ENCODE assay signal across 1 cellular context in the genomic region with DNA sequence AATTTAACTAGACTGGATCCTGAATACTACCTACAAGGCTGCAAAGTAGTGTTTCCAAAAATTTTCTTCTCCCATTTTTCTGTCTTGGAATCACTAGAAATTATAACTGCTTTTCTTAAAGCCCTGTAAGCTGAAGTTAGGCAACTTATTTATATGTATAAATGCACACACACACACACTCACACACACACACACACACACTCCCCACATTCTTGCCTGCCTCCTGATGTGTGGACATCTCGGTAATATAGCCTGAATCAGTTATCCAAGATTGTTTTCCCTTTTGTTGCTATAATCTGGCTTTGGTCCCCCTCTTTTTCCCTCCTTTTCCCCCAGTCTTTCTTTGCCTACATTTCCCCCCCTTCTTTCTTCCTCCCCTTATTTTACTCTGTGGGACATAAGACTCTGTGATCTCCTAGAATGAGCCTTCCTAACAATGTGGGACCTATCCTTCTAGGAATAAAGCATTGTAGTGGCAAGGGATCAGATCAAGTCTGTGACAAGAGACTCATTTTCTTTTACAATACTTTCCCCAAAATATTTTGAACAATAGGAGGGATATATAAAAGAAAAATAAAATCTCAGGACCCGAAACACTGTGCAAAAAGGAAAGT.
TF ChIP-seq lines count a peak whose summit lies in the region.

No MANE protein-coding gene starts in this region.

TF ChIP-seq in H1, 55 proteins besides CTCF, POLR2A, EP300 and RAD21:
- TF ChIP-seq GABPA (IDR thresholded peaks at IDR 0.05; ENCODE audit: borderline replicate concordance, insufficient read depth, low read length) (no peak), SP1 (IDR thresholded peaks at IDR 0.05; ENCODE audit: low read depth, low read length) (no peak), CBX8 (IDR thresholded peaks at IDR 0.05; ENCODE audit: borderline replicate concordance, low read depth, low read length) (no peak), CREB1 (IDR thresholded peaks at IDR 0.05) (no peak)
